Comparison of ENCODE assay signal across 11 cellular contexts in genomic region chr1:234683856-234684632, GRCh38.
DNase-seq lines count a peak whose midpoint lies in the region; ATAC-seq, FAIRE-seq and TF ChIP-seq lines count a peak whose summit lies in the region.
"Had no signal": no experiment of that assay in that cellular context is flagged by ENCODE, and none has a peak within 500 bp of the region (broad histone marks: within the 10 kb centered on the region; RNA-seq: fewer than 3 reads in every experiment).

No MANE protein-coding gene starts in this region.

- no peak for TF ChIP-seq CTCF in mucosa of descending colon (IDR thresholded peaks at IDR 0.05)

- H3K4me1 ChIP-seq in mucosa of descending colon (ENCODE audit: low read depth): no peaks in the 10 kb centered on the region

- H3K36me3 ChIP-seq in mucosa of descending colon (ENCODE audit: low read depth): no peaks in the 10 kb centered on the region

- peak; percentile 98 for ATAC-seq in mucosa of descending colon
- no peak for ATAC-seq in GM21381 (IDR thresholded peaks at IDR 0.05; ENCODE audit: unreplicated experiment)
- no peak for ATAC-seq in GM19395 (IDR thresholded peaks at IDR 0.05; ENCODE audit: unreplicated experiment)
- ATAC-seq in HG03520 (IDR thresholded peaks at IDR 0.05; ENCODE audit: unreplicated experiment): no peak

- DNase-seq in AG20443 (ENCODE audit: low spot score): peak; percentile 82
- peak; percentile 26 for DNase-seq in NCI-H226
- peak; percentile 54 for DNase-seq in epidermal melanocyte (ENCODE audit: insufficient read length, low spot score)
- DNase-seq in mucosa of descending colon: no peak
- DNase-seq in frontal cortex (ENCODE audit: low spot score in 2 of 2): no peak
- DNase-seq: NCI-H187 treated with DMSO at 0.1 percent for 48 hours; stimulated activated naive CD4-positive, alpha-beta T cell had no signal

- intact Hi-C loops in mucosa of descending colon (cut with DNase I, micrococcal nuclease): no loop called here

- no peak overlapping the region for H3K4me3 ChIP-seq in mucosa of descending colon

- no peaks in the 10 kb centered on the region for H3K9me3 ChIP-seq in mucosa of descending colon

- FAIRE-seq in frontal cortex (lab: Jason Lieb, UNC): no peak
- FAIRE-seq: colon had no signal

Comparison
In these comparisons a context has a peak if more than half of its experiments do, and no peak if none do; other contexts are left out.
1. DNase-seq: peak in AG20443 (single experiment), NCI-H226 (single experiment) and epidermal melanocyte (single experiment); none in mucosa of descending colon (0 of 3) and frontal cortex (0 of 2).